In the genomic region with DNA sequence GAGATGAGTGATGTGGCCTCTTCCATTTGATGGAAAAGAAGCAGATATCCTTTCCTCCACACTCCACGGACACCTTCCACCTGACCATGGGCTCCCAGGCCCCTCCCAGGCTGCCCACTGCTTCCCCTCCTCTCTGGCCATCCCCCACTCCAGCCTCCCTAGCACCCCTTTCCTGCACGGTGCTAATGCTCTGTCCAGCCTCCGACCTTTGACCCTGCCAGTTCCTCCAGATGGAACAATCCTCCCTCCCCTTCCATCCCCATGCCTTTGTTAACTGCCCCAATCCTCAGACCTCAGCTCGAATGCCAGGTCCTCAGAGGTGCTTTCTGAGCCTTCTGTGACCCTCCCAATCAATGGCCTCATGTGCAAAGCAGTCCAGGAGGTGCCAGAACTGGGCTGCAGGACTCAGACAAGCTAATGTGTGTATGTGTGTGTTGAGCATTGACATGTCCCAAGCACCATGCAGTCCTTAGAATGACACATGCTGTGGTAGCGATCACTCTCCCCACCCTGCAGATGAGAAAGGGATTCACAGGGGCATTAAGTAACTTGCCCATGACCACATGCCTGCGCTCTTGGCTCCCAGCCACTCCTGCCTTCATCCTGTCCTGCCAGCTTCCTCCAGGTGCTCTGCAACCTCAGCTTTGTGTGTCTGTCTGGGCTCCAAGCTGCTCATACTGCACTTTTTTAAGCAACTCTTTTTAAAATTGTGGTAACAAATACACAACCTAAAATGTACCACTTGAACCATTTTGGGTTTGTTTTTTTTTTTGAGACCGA, we compare ENCODE assay signal across 20 cellular contexts.
DNase-seq lines count a peak whose midpoint lies in the region; ATAC-seq lines count a peak whose summit lies in the region.
"Had no signal": no experiment of that assay in that cellular context is flagged by ENCODE, and none has a peak within 500 bp of the region (broad histone marks: within the 10 kb centered on the region; RNA-seq: fewer than 3 reads in every experiment).

No MANE protein-coding gene starts in this region.

- 79% methylated on average over 7 of the region's 7 CpGs for WGBS in mesenchymal stem cell

- H3K14ac ChIP-seq in mesenchymal stem cell (ENCODE audit: low read length in 2 of 2) = no peak overlapping the region

- no peak overlapping the region for H4K8ac ChIP-seq in mesenchymal stem cell (ENCODE audit: low read length)

- no peaks in the 10 kb centered on the region for H3K36me3 ChIP-seq in mesenchymal stem cell (ENCODE audit: control insufficient read depth in 1 of 2, insufficient read depth in 2 of 2, low read depth in 1 of 2, low read length in 2 of 2)
- H3K36me3 ChIP-seq: BLaER1, tibial artery had no signal

- peak overlapping the region; percentile 60 for H3K27ac Mint-ChIP-seq in T-helper 17 cell
- H3K27ac Mint-ChIP-seq: nephron progenitor cell, progenitor cell of endocrine pancreas had no signal

- H2BK12ac ChIP-seq in mesenchymal stem cell (ENCODE audit: low read length in 2 of 2) = no peak overlapping the region

- H3K4me3 Mint-ChIP-seq in T-helper 17 cell = no peak overlapping the region
- H3K4me3 Mint-ChIP-seq: nephron progenitor cell had no signal

- no peaks in the 10 kb centered on the region for H3K79me1 ChIP-seq in mesenchymal stem cell (replicated peaks; ENCODE audit: low read length, poor library complexity, severe bottlenecking)

- peaks cover 10% of the 10 kb centered on the region for H3K4me1 Mint-ChIP-seq in T-helper 17 cell

- no peak overlapping the region for H2BK5ac ChIP-seq in mesenchymal stem cell (ENCODE audit: low read depth, low read length, poor library complexity, severe bottlenecking)

- DNase-seq in NCI-H345 (lab: John Stamatoyannopoulos, UW) (peak; percentile 21), NCI-H345 treated with DMSO at 0.1 percent for 48 hours (lab: John Stamatoyannopoulos, UW; ENCODE audit: unreplicated experiment) (no peak), Daoy (ENCODE audit: low read depth) (peak; percentile 17), T-helper 17 cell (no peak), mesenteric fat pad (ENCODE audit: low spot score) (peak; percentile 72), mesenchymal stem cell (no peak)
- no peak for DNase-seq in effector CD4-positive, alpha-beta T cell
- DNase-seq: activated CD4-positive, alpha-beta T cell treated with anti-CD3 and anti-CD28 coated beads, Interleukin-2, amount 50 U/mL, for 4 hours; amygdala; GF-D8; hypothalamus; Kasumi-1; NCI-H1105 treated with DMSO at 0.1 percent for 48 hours; NCI-H2171; nephron progenitor cell had no signal

- H3K4me1 ChIP-seq in mesenchymal stem cell (ENCODE audit: control insufficient read depth, insufficient read depth, low read depth, low read length) = peaks cover 3% of the 10 kb centered on the region
- H3K4me1 ChIP-seq: tibial artery had no signal

- H3K27ac ChIP-seq in mesenchymal stem cell (ENCODE audit: low read length, poor library complexity, severe bottlenecking) = no peak overlapping the region
- H3K27ac ChIP-seq: BLaER1, tibial artery had no signal

- H2BK120ac ChIP-seq in mesenchymal stem cell (ENCODE audit: low read depth, low read length) = no peak overlapping the region

- H3K9ac ChIP-seq in mesenchymal stem cell (ENCODE audit: low read length) = no peak overlapping the region
- H3K9ac ChIP-seq: BLaER1 had no signal

- no peak overlapping the region for H3K23ac ChIP-seq in mesenchymal stem cell (ENCODE audit: low read length in 2 of 2)

- H3K4ac ChIP-seq in mesenchymal stem cell (ENCODE audit: low read depth in 1 of 2, low read length in 2 of 2) = no peak overlapping the region

- H3K27me3 Mint-ChIP-seq in T-helper 17 cell = no peaks in the 10 kb centered on the region

- no peak overlapping the region for H4K91ac ChIP-seq in mesenchymal stem cell (ENCODE audit: low read length)

- no peak overlapping the region for H3K18ac ChIP-seq in mesenchymal stem cell (ENCODE audit: low read depth in 1 of 2, low read length in 2 of 2)

- ATAC-seq in T-helper 17 cell (no peak), GM18858 (IDR thresholded peaks at IDR 0.05; ENCODE audit: unreplicated experiment) (no peak)
- ATAC-seq: GM12878 had no signal

- H3K9me3 ChIP-seq in T-helper 17 cell (ENCODE audit: control insufficient read depth, low read length, poor library complexity, severe bottlenecking) (no peaks in the 10 kb centered on the region), mesenchymal stem cell (ENCODE audit: control insufficient read depth, low read length) (no peaks in the 10 kb centered on the region)
- H3K9me3 ChIP-seq: BLaER1, tibial artery had no signal

- no peak overlapping the region for H2BK15ac ChIP-seq in mesenchymal stem cell (ENCODE audit: low read depth, poor library complexity, severe bottlenecking)

- no peak overlapping the region for H3K4me2 ChIP-seq in mesenchymal stem cell (ENCODE audit: low read length, poor library complexity, severe bottlenecking)
- H3K4me2 ChIP-seq: BLaER1 had no signal

- H2AFZ ChIP-seq in mesenchymal stem cell (ENCODE audit: low read depth, low read length) = no peak overlapping the region

- H3K27me3 ChIP-seq in mesenchymal stem cell (ENCODE audit: control insufficient read depth in 1 of 2, insufficient read depth in 1 of 2, low read length in 2 of 2) = peaks cover 0 to 5% of the 10 kb centered on the region in 2 experiments
- H3K27me3 ChIP-seq: BLaER1, tibial artery had no signal

- no peak overlapping the region for H2AK5ac ChIP-seq in mesenchymal stem cell (ENCODE audit: low read length, severe bottlenecking)

- no peaks in the 10 kb centered on the region for H3K36me3 Mint-ChIP-seq in T-helper 17 cell (ENCODE audit: low read depth)

- no peak overlapping the region for H3K4me3 ChIP-seq in mesenchymal stem cell (ENCODE audit: insufficient read depth in 1 of 2, low read depth in 1 of 2, low read length in 2 of 2)
- H3K4me3 ChIP-seq: BLaER1, GM12878, tibial artery had no signal

Comparison
In these comparisons a context has a peak if more than half of its experiments do, and no peak if none do; other contexts are left out.
1. DNase-seq: peak in NCI-H345 (single experiment), Daoy (single experiment) and mesenteric fat pad (single experiment); none in NCI-H345 treated with DMSO at 0.1 percent for 48 hours (single experiment), T-helper 17 cell (0 of 3), effector CD4-positive, alpha-beta T cell (single experiment) and mesenchymal stem cell (single experiment).